ENCODE assay signal across 16 cellular contexts in genomic region chr18:62537946-62538345, GRCh38. TPM values are rescaled to one million over a fixed set of nuclear protein-coding genes. Genes with fewer than 3 reads are reported as not detected.
DNase-seq lines count a peak whose midpoint lies in the region; ATAC-seq, FAIRE-seq and TF ChIP-seq lines count a peak whose summit lies in the region.
"Had no signal": no experiment of that assay in that cellular context is flagged by ENCODE, and none has a peak within 500 bp of the region (broad histone marks: within the 10 kb centered on the region; RNA-seq: fewer than 3 reads in every experiment).

No MANE protein-coding gene starts in this region.

- H3K36me3 Mint-ChIP-seq in astrocyte (ENCODE audit: low read depth, unreplicated experiment): peaks cover 1% of the 10 kb centered on the region

- no peak overlapping the region for H2AFZ ChIP-seq in astrocyte (ENCODE audit: low read depth, low read length)
- H2AFZ ChIP-seq in keratinocyte (ENCODE audit: control insufficient read depth, low read length): no peak overlapping the region

- H3K79me2 ChIP-seq in astrocyte (ENCODE audit: insufficient read depth, low read length) (peaks cover 2% of the 10 kb centered on the region), keratinocyte (ENCODE audit: control insufficient read depth, insufficient read depth, low read length) (peaks cover 42% of the 10 kb centered on the region)

- H3K27ac Mint-ChIP-seq in astrocyte (ENCODE audit: unreplicated experiment): no peak overlapping the region

- dilution Hi-C loops in keratinocyte (cut with MboI; ENCODE audit: extremely low pct_ligation_motif_present, low sequenced_read_pairs): no loop called here

- no peaks in the 10 kb centered on the region for H3K27me3 Mint-ChIP-seq in astrocyte (ENCODE audit: low read depth, unreplicated experiment)
- H3K27me3 Mint-ChIP-seq: CD8-positive, alpha-beta memory T cell had no signal

- H3K27ac ChIP-seq in astrocyte (ENCODE audit: low read depth, low read length) (no peak overlapping the region), keratinocyte (ENCODE audit: control insufficient read depth, insufficient read depth, low read length) (peak overlapping the region; percentile 50), thyroid gland (no peak overlapping the region)

- no peak for TF ChIP-seq CTCF in astrocyte (IDR thresholded peaks at IDR 0.05; ENCODE audit: insufficient read depth, low read depth, low read length)
- no peak for TF ChIP-seq CTCF in keratinocyte (optimal IDR thresholded peaks at IDR 0.05 in 1 of 3, IDR thresholded peaks at IDR 0.05 in 1 of 3, conservative IDR thresholded peaks at IDR 0.05 in 1 of 3; ENCODE audit: extremely low read depth in 1 of 3, insufficient read depth in 2 of 3, low read length in 3 of 3)
- no peak for TF ChIP-seq CTCF in thyroid gland (IDR thresholded peaks at IDR 0.05)

- no peaks in the 10 kb centered on the region for H3K9me1 ChIP-seq in keratinocyte (ENCODE audit: control insufficient read depth, extremely low read depth, insufficient read depth, low read length)

- TF ChIP-seq RAD21 in Ishikawa (IDR thresholded peaks at IDR 0.05; ENCODE audit: low read depth): no peak

- H3K4me2 ChIP-seq in astrocyte (ENCODE audit: low read length) (no peak overlapping the region), keratinocyte (ENCODE audit: control insufficient read depth, extremely low read depth, insufficient read depth, low read depth, low read length) (peak overlapping the region; percentile 52)

- intact Hi-C loops in thyroid gland (cut with DNase I) (no loop called here), head of caudate nucleus (cut with DNase I) (no loop called here)

- no peaks in the 10 kb centered on the region for H3K9me3 ChIP-seq in astrocyte (ENCODE audit: insufficient read depth, low read depth, low read length)
- H3K9me3 ChIP-seq in keratinocyte (ENCODE audit: control insufficient read depth, low read depth, low read length): no peaks in the 10 kb centered on the region
- H3K9me3 ChIP-seq in thyroid gland: no peaks in the 10 kb centered on the region

- H3K27me3 ChIP-seq in astrocyte (ENCODE audit: insufficient read depth, low read length) (no peaks in the 10 kb centered on the region), keratinocyte (ENCODE audit: control insufficient read depth, extremely low read depth, insufficient read depth, low read length) (no peaks in the 10 kb centered on the region), thyroid gland (no peaks in the 10 kb centered on the region)

- WGBS in thyroid gland, 2 donors: 36 to 38% methylated on average over 4 of the region's 4 CpGs

- peaks cover 3% of the 10 kb centered on the region for H3K4me1 Mint-ChIP-seq in astrocyte (ENCODE audit: low read depth, unreplicated experiment)

- H3K9me3 Mint-ChIP-seq in astrocyte (ENCODE audit: unreplicated experiment): no peaks in the 10 kb centered on the region
- H3K9me3 Mint-ChIP-seq: CD8-positive, alpha-beta memory T cell had no signal

- H3K36me3 ChIP-seq in astrocyte (ENCODE audit: insufficient read depth, low read length) (no peaks in the 10 kb centered on the region), keratinocyte (ENCODE audit: control insufficient read depth in 2 of 2, extremely low read depth in 1 of 2, insufficient read depth in 2 of 2, low read length in 2 of 2) (peaks cover 0 to 12% of the 10 kb centered on the region in 2 experiments), thyroid gland (peaks cover 2 to 3% of the 10 kb centered on the region in 2 donors)

- FAIRE-seq in astrocyte (lab: Jason Lieb, UNC) (peak; percentile 37), keratinocyte (lab: Jason Lieb, UNC) (peak; percentile 89)

- H3K9ac ChIP-seq in astrocyte (ENCODE audit: low read length) (no peak overlapping the region), keratinocyte (ENCODE audit: control insufficient read depth, extremely low read depth, insufficient read depth, low read length) (no peak overlapping the region)

- no peak for TF ChIP-seq EP300 in Ishikawa (IDR thresholded peaks at IDR 0.05; ENCODE audit: borderline replicate concordance)

- TF ChIP-seq POLR2A in thyroid gland (IDR thresholded peaks at IDR 0.05): no peak

- H3K4me1 ChIP-seq in astrocyte (ENCODE audit: insufficient read depth, low read length) (no peaks in the 10 kb centered on the region), keratinocyte (ENCODE audit: control insufficient read depth, extremely low read depth, insufficient read depth, low read length) (peaks cover 23% of the 10 kb centered on the region), thyroid gland (peaks cover 3 to 5% of the 10 kb centered on the region in 2 donors)

- DNase-seq in astrocyte (ENCODE audit: low read depth) (no peak), keratinocyte (ENCODE audit: low read depth, low spot score) (no peak), thyroid gland (peak; percentile 51 to 54), head of caudate nucleus (no peak), activated gamma-delta T cell (lab: John Stamatoyannopoulos, UW) (no peak)
- DNase-seq: C1 segment of cervical spinal cord; CD8-positive, alpha-beta memory T cell; DMS79; NCI-H1436; NCI-H1930; NCI-H226; NCI-H524; NCI-H82 had no signal

- ATAC-seq in GM21786 (IDR thresholded peaks at IDR 0.05; ENCODE audit: unreplicated experiment): no peak
- ATAC-seq: Right ventricle myocardium inferior had no signal

- H3K4me3 Mint-ChIP-seq in astrocyte (ENCODE audit: unreplicated experiment): no peak overlapping the region
- H3K4me3 Mint-ChIP-seq: CD8-positive, alpha-beta memory T cell had no signal

- H4K20me1 ChIP-seq in astrocyte (ENCODE audit: insufficient read depth, low read length) (peaks cover 5% of the 10 kb centered on the region), keratinocyte (ENCODE audit: control insufficient read depth, extremely low read depth, insufficient read depth, low read length) (no peaks in the 10 kb centered on the region)

- H3K4me3 ChIP-seq in astrocyte (ENCODE audit: insufficient read depth, low read depth, low read length) (no peak overlapping the region), keratinocyte (ENCODE audit: control insufficient read depth in 2 of 3, extremely low read depth in 1 of 3, insufficient read depth in 2 of 3, low read depth in 1 of 3, low read length in 3 of 3) (no peak overlapping the region), thyroid gland (replicated peaks in 1 of 3) (no peak overlapping the region)

TF ChIP-seq in Ishikawa, 13 proteins besides CTCF, POLR2A, EP300 and RAD21 (continues in another document):
- 0 out of 2 replicates have a peak, but pooled peaks have one; percentile 32 for TF ChIP-seq YY1 (IDR thresholded peaks at IDR 0.05; ENCODE audit: low read depth)
- TF ChIP-seq MAX (IDR thresholded peaks at IDR 0.05): 0 out of 2 replicates have a peak, but pooled peaks have one; percentile 40
- peak; percentile 74 for TF ChIP-seq TEAD4 (IDR thresholded peaks at IDR 0.05)
- TF ChIP-seq FOXM1 (IDR thresholded peaks at IDR 0.05; ENCODE audit: borderline replicate concordance, low read depth): no peak; the same call in 1 of the 2 replicates
- TF ChIP-seq REST (IDR thresholded peaks at IDR 0.05; ENCODE audit: low read depth): no peak
- no peak for TF ChIP-seq NFIC (IDR thresholded peaks at IDR 0.05)
- TF ChIP-seq TCF12 (IDR thresholded peaks at IDR 0.05; ENCODE audit: low read depth): no peak
- TF ChIP-seq TAF1 (IDR thresholded peaks at IDR 0.05; ENCODE audit: low read depth): no peak
- TF ChIP-seq CEBPB (IDR thresholded peaks at IDR 0.05): no peak; the same call in 1 of the 2 replicates
- no peak for TF ChIP-seq ZBTB7A (IDR thresholded peaks at IDR 0.05; ENCODE audit: low read depth)
- TF ChIP-seq EGR1 (IDR thresholded peaks at IDR 0.05): no peak
- no peak for TF ChIP-seq CREB1 (IDR thresholded peaks at IDR 0.05; ENCODE audit: low read depth)

RNA-seq across cellular contexts. Expression of gene ZCCHC2, which starts 15.1 kb away (rescaled TPM):
- 14.8 and 16.3 TPM in 2 replicates for total RNA-seq in astrocyte
- 12.9 to 15.3 TPM (median 14.1 TPM) in 3 replicates for polyA plus RNA-seq in keratinocyte
- 21.1 TPM for polyA plus RNA-seq in keratinocyte (2011; ENCODE audit: low read depth)
- 7.0 and 11.5 TPM in 2 replicates for polyA plus RNA-seq in keratinocyte (2011; cell fraction: cytosol; rRNA removed)
- polyA plus RNA-seq in keratinocyte (2011; cell fraction: nucleus; rRNA removed): 23.1 and 23.7 TPM in 2 replicates
- 9.5 and 9.9 TPM in 2 replicates for polyA plus RNA-seq in keratinocyte (2012; ENCODE audit: low replicate concordance)
- 32.2 to 38.2 TPM (median 32.3 TPM) in 3 replicates for polyA minus RNA-seq in keratinocyte
- polyA minus RNA-seq in keratinocyte (2011; cell fraction: cytosol; rRNA and poly(A)+ RNA removed): 12.7 TPM
- 19.5 and 36.0 TPM in 2 replicates for polyA minus RNA-seq in keratinocyte (2011; cell fraction: nucleus; rRNA and poly(A)+ RNA removed)
- 10 to 100 TPM; 20.1 to 28.5 (median 24.9) TPM for total RNA-seq in thyroid gland

Comparison
In these comparisons a context has a peak if more than half of its experiments do, and no peak if none do; other contexts are left out.
1. DNase-seq: peak in thyroid gland (2 of 2); none in astrocyte (single experiment), keratinocyte (single experiment), head of caudate nucleus (0 of 42) and activated gamma-delta T cell (single experiment).